Comparison of ENCODE assay signal across 8 cellular contexts in the genomic region with DNA sequence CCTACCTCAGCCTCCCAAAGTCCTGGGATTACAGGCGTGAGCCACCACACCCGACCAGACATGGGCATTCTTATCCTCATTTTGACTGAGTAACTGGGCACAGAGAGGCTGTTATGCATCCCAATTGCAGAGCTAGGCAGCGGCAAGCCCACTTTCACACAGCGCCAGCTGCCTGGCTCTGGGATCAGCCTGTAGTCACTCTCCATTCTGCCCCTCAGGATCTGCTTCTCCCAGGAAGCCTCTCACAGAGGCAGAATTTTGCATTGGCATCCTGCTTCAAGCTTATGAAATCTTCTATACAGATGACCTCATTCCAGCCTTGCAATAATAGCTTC. TPM values are rescaled to one million over a fixed set of nuclear protein-coding genes. Genes with fewer than 3 reads are reported as not detected.
DNase-seq lines count a peak whose midpoint lies in the region; ATAC-seq and TF ChIP-seq lines count a peak whose summit lies in the region.

No MANE protein-coding gene starts in this region.

- DNase-seq in activated T-cell treated with anti-CD3 and anti-CD28 coated beads, Interleukin-2, amount 50 U/mL, for 24 hours, result no peak
- DNase-seq in activated T-cell treated with anti-CD3 and anti-CD28 coated beads, Interleukin-2, amount 50 U/mL, for 4 hours, result no peak
- DNase-seq in caudate nucleus (lab: John Stamatoyannopoulos, UW), result peak in 1 of 61 donors; percentile 31
- peak; percentile 3 for DNase-seq in middle frontal gyrus (ENCODE audit: extremely low spot score, low spot score)
- DNase-seq in upper lobe of right lung, result no peak
- no peak for DNase-seq in activated T-helper 2 cell treated with anti-CD3 and anti-CD28 coated beads, Interferon-gamma antibody, Interleukin-2, Interleukin-4, amounts not matched to agents 10 μg/mL and 5 μg/mL and 100 μg/mL, durations not matched to agents 14 hours and 24 hours and 36 hours (ENCODE audit: low spot score)
- no peak for DNase-seq in T-helper 9 cell
- no peak for DNase-seq in stimulated activated CD4-positive, alpha-beta T cell treated with anti-CD3 and anti-CD28 coated beads, Interleukin-12 subunit alpha, Interleukin-12 subunit beta, amount 100 ng/mL, for 4 hours

- intact Hi-C loops in upper lobe of right lung (cut with DNase I), result no loop called here
- intact Hi-C loops in activated T-helper 2 cell treated with anti-CD3 and anti-CD28 coated beads, Interferon-gamma antibody, Interleukin-2, Interleukin-4, amounts not matched to agents 10 μg/mL and 5 μg/mL and 100 μg/mL, durations not matched to agents 14 hours and 24 hours and 36 hours (cut with micrococcal nuclease), result no loop called here

- H3K9me3 Mint-ChIP-seq in activated T-cell treated with anti-CD3 and anti-CD28 coated beads, Interleukin-2, amount 50 U/mL, for 24 hours, result no peaks in the 10 kb centered on the region
- peaks cover 3% of the 10 kb centered on the region for H3K9me3 Mint-ChIP-seq in activated T-cell treated with anti-CD3 and anti-CD28 coated beads, Interleukin-2, amount 50 U/mL, for 4 hours
- no peaks in the 10 kb centered on the region for H3K9me3 Mint-ChIP-seq in activated T-helper 2 cell treated with anti-CD3 and anti-CD28 coated beads, Interferon-gamma antibody, Interleukin-2, Interleukin-4, amounts not matched to agents 10 μg/mL and 5 μg/mL and 100 μg/mL, durations not matched to agents 14 hours and 24 hours and 36 hours

- H3K4me3 Mint-ChIP-seq in activated T-cell treated with anti-CD3 and anti-CD28 coated beads, Interleukin-2, amount 50 U/mL, for 24 hours, result no peak overlapping the region
- no peak overlapping the region for H3K4me3 Mint-ChIP-seq in activated T-cell treated with anti-CD3 and anti-CD28 coated beads, Interleukin-2, amount 50 U/mL, for 4 hours
- H3K4me3 Mint-ChIP-seq in activated T-helper 2 cell treated with anti-CD3 and anti-CD28 coated beads, Interferon-gamma antibody, Interleukin-2, Interleukin-4, amounts not matched to agents 10 μg/mL and 5 μg/mL and 100 μg/mL, durations not matched to agents 14 hours and 24 hours and 36 hours (ENCODE audit: low read depth), result no peak overlapping the region

- no peaks in the 10 kb centered on the region for H3K27me3 ChIP-seq in upper lobe of right lung

- H3K27me3 Mint-ChIP-seq in activated T-cell treated with anti-CD3 and anti-CD28 coated beads, Interleukin-2, amount 50 U/mL, for 24 hours, result no peaks in the 10 kb centered on the region
- no peaks in the 10 kb centered on the region for H3K27me3 Mint-ChIP-seq in activated T-cell treated with anti-CD3 and anti-CD28 coated beads, Interleukin-2, amount 50 U/mL, for 4 hours (ENCODE audit: low read depth)
- H3K27me3 Mint-ChIP-seq in activated T-helper 2 cell treated with anti-CD3 and anti-CD28 coated beads, Interferon-gamma antibody, Interleukin-2, Interleukin-4, amounts not matched to agents 10 μg/mL and 5 μg/mL and 100 μg/mL, durations not matched to agents 14 hours and 24 hours and 36 hours (ENCODE audit: low read depth), result no peaks in the 10 kb centered on the region

- no peaks in the 10 kb centered on the region for H3K36me3 ChIP-seq in upper lobe of right lung

- no peaks in the 10 kb centered on the region for H3K36me3 Mint-ChIP-seq in activated T-cell treated with anti-CD3 and anti-CD28 coated beads, Interleukin-2, amount 50 U/mL, for 24 hours (ENCODE audit: low read depth)
- H3K36me3 Mint-ChIP-seq in activated T-cell treated with anti-CD3 and anti-CD28 coated beads, Interleukin-2, amount 50 U/mL, for 4 hours (ENCODE audit: insufficient read depth), result no peaks in the 10 kb centered on the region
- H3K36me3 Mint-ChIP-seq in activated T-helper 2 cell treated with anti-CD3 and anti-CD28 coated beads, Interferon-gamma antibody, Interleukin-2, Interleukin-4, amounts not matched to agents 10 μg/mL and 5 μg/mL and 100 μg/mL, durations not matched to agents 14 hours and 24 hours and 36 hours (ENCODE audit: low read depth), result peaks cover 4% of the 10 kb centered on the region

- peak overlapping the region; percentile 39 for H3K27ac Mint-ChIP-seq in activated T-cell treated with anti-CD3 and anti-CD28 coated beads, Interleukin-2, amount 50 U/mL, for 24 hours
- no peak overlapping the region for H3K27ac Mint-ChIP-seq in activated T-helper 2 cell treated with anti-CD3 and anti-CD28 coated beads, Interferon-gamma antibody, Interleukin-2, Interleukin-4, amounts not matched to agents 10 μg/mL and 5 μg/mL and 100 μg/mL, durations not matched to agents 14 hours and 24 hours and 36 hours

- H3K4me1 ChIP-seq in upper lobe of right lung, result peaks cover 53% of the 10 kb centered on the region

- TF ChIP-seq CTCF in upper lobe of right lung (IDR thresholded peaks at IDR 0.05), result no peak

- no peak for ATAC-seq in activated T-cell treated with anti-CD3 and anti-CD28 coated beads, Interleukin-2, amount 50 U/mL, for 4 hours
- peak; percentile 40 for ATAC-seq in upper lobe of right lung

- H3K27ac ChIP-seq in caudate nucleus (ENCODE audit: low read depth, low read length), result peak overlapping the region; percentile 88
- H3K27ac ChIP-seq in upper lobe of right lung, result peak overlapping the region; percentile 86

- H3K4me1 Mint-ChIP-seq in activated T-cell treated with anti-CD3 and anti-CD28 coated beads, Interleukin-2, amount 50 U/mL, for 24 hours (ENCODE audit: low read depth), result peaks cover 67% of the 10 kb centered on the region
- H3K4me1 Mint-ChIP-seq in activated T-cell treated with anti-CD3 and anti-CD28 coated beads, Interleukin-2, amount 50 U/mL, for 4 hours (ENCODE audit: low read depth), result peaks cover 36% of the 10 kb centered on the region
- H3K4me1 Mint-ChIP-seq in activated T-helper 2 cell treated with anti-CD3 and anti-CD28 coated beads, Interferon-gamma antibody, Interleukin-2, Interleukin-4, amounts not matched to agents 10 μg/mL and 5 μg/mL and 100 μg/mL, durations not matched to agents 14 hours and 24 hours and 36 hours (ENCODE audit: low read depth), result peaks cover 62% of the 10 kb centered on the region

- H3K9me3 ChIP-seq in upper lobe of right lung, result no peaks in the 10 kb centered on the region

- peak overlapping the region; percentile 1 for H3K4me3 ChIP-seq in upper lobe of right lung

RNA-seq across cellular contexts. Expression of gene IER3, which starts 37.0 kb away (rescaled TPM):
- total RNA-seq in activated T-cell treated with anti-CD3 and anti-CD28 coated beads, Interleukin-2, amount 50 U/mL, for 4 hours, result 100 to 1,000 TPM; 519 to 552 (median 531) TPM
- total RNA-seq in upper lobe of right lung, result 35.4 TPM
- 185 and 190 TPM in 2 replicates for total RNA-seq in activated T-helper 2 cell treated with anti-CD3 and anti-CD28 coated beads, Interferon-gamma antibody, Interleukin-2, Interleukin-4, amounts not matched to agents 10 μg/mL and 5 μg/mL and 100 μg/mL, durations not matched to agents 14 hours and 24 hours and 36 hours

RNA-seq across cellular contexts. Expression of gene FLOT1, which starts 38.8 kb away (rescaled TPM):
- total RNA-seq in activated T-cell treated with anti-CD3 and anti-CD28 coated beads, Interleukin-2, amount 50 U/mL, for 4 hours, result 10 to 100 TPM; 93.0 to 98.1 (median 95.0) TPM
- total RNA-seq in upper lobe of right lung, result 175 TPM
- total RNA-seq in activated T-helper 2 cell treated with anti-CD3 and anti-CD28 coated beads, Interferon-gamma antibody, Interleukin-2, Interleukin-4, amounts not matched to agents 10 μg/mL and 5 μg/mL and 100 μg/mL, durations not matched to agents 14 hours and 24 hours and 36 hours, result 201 and 214 TPM in 2 replicates
